ENCODE assay signal across 19 cellular contexts in the genomic region with DNA sequence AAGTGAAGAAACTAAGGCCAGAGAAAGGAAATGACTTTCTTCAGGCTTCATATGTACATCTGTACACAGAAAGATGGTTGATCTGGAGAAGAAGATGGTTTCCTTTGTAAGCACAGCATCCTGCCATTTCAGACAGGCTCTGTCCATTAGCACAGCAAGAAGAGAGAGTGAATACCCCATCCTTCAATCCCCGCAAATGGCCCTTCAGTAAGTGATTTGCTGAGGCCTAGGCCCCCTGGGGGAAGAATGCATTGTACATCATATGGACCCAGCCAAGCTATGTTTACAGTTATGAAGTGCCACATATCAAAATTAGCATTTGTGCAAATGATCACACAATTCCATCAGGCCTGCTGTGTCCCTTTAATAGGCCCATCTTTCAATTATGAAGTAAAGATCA.
"Had no signal": no experiment of that assay in that cellular context is flagged by ENCODE, and none has a peak within 500 bp of the region (broad histone marks: within the 10 kb centered on the region; RNA-seq: fewer than 3 reads in every experiment).

No MANE protein-coding gene starts in this region.

- DNase-seq: KBM-7, MV-4-11, NCI-H1048, NCI-H1105, NCI-H1436 treated with DMSO at 0.1 percent for 48 hours, NCI-H1694, NCI-H187 treated with DMSO at 0.1 percent for 48 hours, NCI-H2029 treated with DMSO at 0.1 percent for 48 hours, NCI-H2171, NCI-H226, NCI-H446, NCI-H510A, NCI-H524 treated with DMSO at 0.1 percent for 48 hours, NCI-H774, RPMI8226, SHP77, SK-N-SH, SW 1271, T-cell had no signal

- H3K4me1 Mint-ChIP-seq: T-cell had no signal

- H3K27ac Mint-ChIP-seq: T-cell had no signal

- H3K27me3 Mint-ChIP-seq: T-cell had no signal

- H3K4me3 Mint-ChIP-seq: T-cell had no signal

- H3K36me3 Mint-ChIP-seq: T-cell had no signal
